ENCODE assay signal across 9 cellular contexts in the genomic region with DNA sequence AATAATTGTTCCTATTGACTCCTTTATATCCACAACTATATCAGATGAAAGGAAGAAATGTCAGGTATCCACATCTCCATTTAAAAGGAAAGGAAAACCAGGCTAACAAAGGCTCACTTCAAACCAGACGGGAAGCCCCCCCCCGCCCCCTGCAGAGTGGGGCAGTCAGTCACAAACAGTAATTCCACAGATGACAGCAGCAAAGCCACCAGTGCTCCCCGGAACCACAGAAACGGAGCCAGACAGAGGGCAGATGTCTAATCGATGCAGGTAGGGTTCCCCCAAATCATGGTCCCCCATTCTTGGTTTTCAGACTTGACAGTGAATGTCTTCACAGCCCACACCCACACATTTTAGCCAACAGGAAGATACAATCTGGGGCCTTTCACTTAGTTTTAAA.
DNase-seq lines count a peak whose midpoint lies in the region; ATAC-seq, FAIRE-seq and TF ChIP-seq lines count a peak whose summit lies in the region.
"Had no signal": no experiment of that assay in that cellular context is flagged by ENCODE, and none has a peak within 500 bp of the region (broad histone marks: within the 10 kb centered on the region; RNA-seq: fewer than 3 reads in every experiment).

No MANE protein-coding gene starts in this region.

- no peaks in the 10 kb centered on the region for H3K27me3 Mint-ChIP-seq in activated CD4-positive, alpha-beta T cell treated with anti-CD3 and anti-CD28 coated beads for 36 hours

- H3K79me2 ChIP-seq in endothelial cell of umbilical vein (ENCODE audit: control insufficient read depth, insufficient read depth, low read length), result peaks cover 58% of the 10 kb centered on the region

- no peak for FAIRE-seq in endothelial cell of umbilical vein (lab: Jason Lieb, UNC)
- FAIRE-seq: TTC549 had no signal

- H2AFZ ChIP-seq in endothelial cell of umbilical vein (ENCODE audit: low read depth, low read length), result no peak overlapping the region

- H3K9me3 ChIP-seq in endothelial cell of umbilical vein (replicated peaks; ENCODE audit: control insufficient read depth, insufficient read depth, low read length) (no peaks in the 10 kb centered on the region), BE2C (no peaks in the 10 kb centered on the region)

- dilution Hi-C loops in endothelial cell of umbilical vein (cut with MboI; ENCODE audit: extremely low pct_ligation_motif_present, low sequenced_read_pairs), result no loop called here

- ATAC-seq in GM19035 (IDR thresholded peaks at IDR 0.05; ENCODE audit: unreplicated experiment) (peak; percentile 29), HG02970 (IDR thresholded peaks at IDR 0.05; ENCODE audit: low FRiP score, unreplicated experiment) (peak; percentile 22)
- peak; percentile 48 for ATAC-seq in activated CD4-positive, alpha-beta T cell treated with anti-CD3 and anti-CD28 coated beads for 36 hours

- no peak for TF ChIP-seq POLR2A in endothelial cell of umbilical vein (IDR thresholded peaks at IDR 0.05; ENCODE audit: low read depth, low read length)

- peak overlapping the region; percentile 71 for H3K9ac ChIP-seq in endothelial cell of umbilical vein (replicated peaks; ENCODE audit: extremely low read depth, insufficient read depth, low read length)

- peak overlapping the region; percentile 93 for H3K27ac Mint-ChIP-seq in activated CD4-positive, alpha-beta T cell treated with anti-CD3 and anti-CD28 coated beads for 36 hours

- H4K20me1 ChIP-seq in endothelial cell of umbilical vein (replicated peaks; ENCODE audit: control insufficient read depth, extremely low read depth, insufficient read depth, low read length), result no peaks in the 10 kb centered on the region

- H3K27me3 ChIP-seq in endothelial cell of umbilical vein (ENCODE audit: control insufficient read depth in 2 of 2, insufficient read depth in 2 of 2, low read length in 2 of 2), result no peaks in the 10 kb centered on the region
- no peaks in the 10 kb centered on the region for H3K27me3 ChIP-seq in BE2C

- BruUV-seq in endothelial cell of umbilical vein (replicated peaks; lab: Mats Ljungman, UMichigan), result no TSS peak

- H3K9me1 ChIP-seq in endothelial cell of umbilical vein (replicated peaks; ENCODE audit: control insufficient read depth, extremely low read depth, insufficient read depth, low read length), result no peaks in the 10 kb centered on the region

- H3K36me3 ChIP-seq in endothelial cell of umbilical vein (ENCODE audit: control insufficient read depth in 2 of 2, extremely low read depth in 1 of 2, insufficient read depth in 2 of 2, low read length in 2 of 2), result peaks cover 7 to 23% of the 10 kb centered on the region in 2 experiments
- peaks cover 26% of the 10 kb centered on the region for H3K36me3 ChIP-seq in BE2C

- DNase-seq in activated CD4-positive, alpha-beta T cell treated with anti-CD3 and anti-CD28 coated beads for 36 hours, result peak; percentile 81
- DNase-seq in endothelial cell of umbilical vein (ENCODE audit: low read depth, low spot score) (peak; percentile 24), NCI-H187 (lab: John Stamatoyannopoulos, UW) (no peak), BE2C (no peak), NCI-H2196 treated with DMSO at 0.1 percent for 48 hours (lab: John Stamatoyannopoulos, UW; ENCODE audit: unreplicated experiment) (no peak)
- peak; percentile 22 to 56 for DNase-seq in stimulated activated CD4-positive, alpha-beta T cell treated with anti-CD3 and anti-CD28 coated beads, Interleukin-4, amount 100 ng/mL, for 48 hours (ENCODE audit: low read depth in 2 of 2)

- no peaks in the 10 kb centered on the region for H3K9me3 Mint-ChIP-seq in activated CD4-positive, alpha-beta T cell treated with anti-CD3 and anti-CD28 coated beads for 36 hours (ENCODE audit: low read depth)

- H3K4me1 Mint-ChIP-seq in activated CD4-positive, alpha-beta T cell treated with anti-CD3 and anti-CD28 coated beads for 36 hours, result peaks cover 56% of the 10 kb centered on the region

- peak overlapping the region; percentile 91 for H3K27ac ChIP-seq in endothelial cell of umbilical vein (ENCODE audit: insufficient read depth, low read depth, low read length)

- POLR2A ChIA-PET in activated CD4-positive, alpha-beta T cell treated with anti-CD3 and anti-CD28 coated beads for 36 hours (lab: Charles Lee), result interaction anchor here (0.6 to 1.2 kb wide), 4 partner anchors 9 to 96 kb away, joined by 3 to 5 read pairs (median 4); no protein-coding TSS in a partner anchor
- POLR2A ChIA-PET in endothelial cell of umbilical vein (lab: Charles Lee), result interaction anchor here (0.7 to 1.1 kb wide), 2 partner anchors 31 to 66 kb away, joined by 4 to 5 read pairs; no protein-coding TSS in a partner anchor

- intact Hi-C loops in activated CD4-positive, alpha-beta T cell treated with anti-CD3 and anti-CD28 coated beads for 36 hours (cut with DNase I, micrococcal nuclease), result loop anchor here (1.0 to 2.0 kb wide), 6 partner anchors 33 to 188 kb away; no protein-coding TSS in a partner anchor
- intact Hi-C loops in endothelial cell of umbilical vein (cut with micrococcal nuclease), result loop anchor here (1.0 kb wide), 3 partner anchors 8 to 101 kb away; a partner anchor contains a TSS

- H3K4me2 ChIP-seq in endothelial cell of umbilical vein (ENCODE audit: insufficient read depth, low read length), result peak overlapping the region; percentile 55

- H3K4me1 ChIP-seq in endothelial cell of umbilical vein (ENCODE audit: control insufficient read depth, extremely low read depth, insufficient read depth, low read length) (peaks cover 33% of the 10 kb centered on the region), BE2C (peaks cover 31% of the 10 kb centered on the region)

- H3K4me3 ChIP-seq in endothelial cell of umbilical vein (replicated peaks in 1 of 3; ENCODE audit: insufficient read depth in 1 of 3, low read depth in 1 of 3, low read length in 3 of 3) (peak overlapping the region in 1 of 3 experiments; percentile 24), BE2C (ENCODE audit: low read depth, low read length) (no peak overlapping the region)

- TF ChIP-seq CTCF in endothelial cell of umbilical vein (IDR thresholded peaks at IDR 0.05; ENCODE audit: extremely low read depth in 1 of 2, insufficient read depth in 1 of 2, low read depth in 1 of 2, low read length in 2 of 2), result no peak
- no peak for TF ChIP-seq CTCF in BE2C (IDR thresholded peaks at IDR 0.05; ENCODE audit: low read depth, low read length)

- CTCF ChIA-PET in activated CD4-positive, alpha-beta T cell treated with anti-CD3 and anti-CD28 coated beads for 36 hours (lab: Charles Lee), result interaction anchor here (1.0 to 1.5 kb wide), 5 partner anchors 10 to 197 kb away, joined by 3 to 5 read pairs (median 3); no protein-coding TSS in a partner anchor
- CTCF ChIA-PET in endothelial cell of umbilical vein (lab: Charles Lee), result interaction anchor here (1.3 to 1.5 kb wide), 6 partner anchors 8 to 197 kb away, joined by 3 to 7 read pairs (median 4); no protein-coding TSS in a partner anchor

- peak overlapping the region; percentile 63 for H3K4me3 Mint-ChIP-seq in activated CD4-positive, alpha-beta T cell treated with anti-CD3 and anti-CD28 coated beads for 36 hours

- H3K36me3 Mint-ChIP-seq in activated CD4-positive, alpha-beta T cell treated with anti-CD3 and anti-CD28 coated beads for 36 hours (ENCODE audit: low read depth), result peaks cover 43% of the 10 kb centered on the region

TF ChIP-seq in endothelial cell of umbilical vein, 7 proteins besides CTCF, POLR2A, EP300 and RAD21:
- TF ChIP-seq POLR2AphosphoS5 (IDR thresholded peaks at IDR 0.05; ENCODE audit: insufficient read depth, low read depth, low read length) (no peak), GATA2 (IDR thresholded peaks at IDR 0.05; ENCODE audit: insufficient read depth, insufficient read length, low read depth, low read length) (no peak), EZH2 (IDR thresholded peaks at IDR 0.05; ENCODE audit: borderline replicate concordance, low read depth, low read length, severe bottlenecking) (no peak), MYC (IDR thresholded peaks at IDR 0.05; ENCODE audit: low read depth, low read length) (no peak), JUN (IDR thresholded peaks at IDR 0.05; ENCODE audit: borderline replicate concordance, insufficient read depth, insufficient read length, low read depth) (no peak), FOS (IDR thresholded peaks at IDR 0.05; ENCODE audit: borderline replicate concordance, insufficient read depth, low read length) (no peak)
- TF ChIP-seq, protein P1, sequence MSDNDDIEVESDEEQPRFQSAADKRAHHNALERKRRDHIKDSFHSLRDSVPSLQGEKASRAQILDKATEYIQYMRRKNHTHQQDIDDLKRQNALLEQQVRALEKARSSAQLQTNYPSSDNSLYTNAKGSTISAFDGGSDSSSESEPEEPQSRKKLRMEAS (IDR thresholded peaks at IDR 0.05; ENCODE audit: insufficient read depth, insufficient read length), result no peak

Comparison
In these comparisons a context has a peak if more than half of its experiments do, and no peak if none do; other contexts are left out.
1. DNase-seq: peak in activated CD4-positive, alpha-beta T cell treated with anti-CD3 and anti-CD28 coated beads for 36 hours (single experiment), endothelial cell of umbilical vein (single experiment) and stimulated activated CD4-positive, alpha-beta T cell treated with anti-CD3 and anti-CD28 coated beads, Interleukin-4, amount 100 ng/mL, for 48 hours (2 of 2); none in NCI-H187 (0 of 2), BE2C (single experiment) and NCI-H2196 treated with DMSO at 0.1 percent for 48 hours (single experiment).
2. Peak in every context shown above with its lines, with median percentiles within 50 percentile points of each other: ATAC-seq.